32 cellular contexts compared by ENCODE assay signal in the genomic region with DNA sequence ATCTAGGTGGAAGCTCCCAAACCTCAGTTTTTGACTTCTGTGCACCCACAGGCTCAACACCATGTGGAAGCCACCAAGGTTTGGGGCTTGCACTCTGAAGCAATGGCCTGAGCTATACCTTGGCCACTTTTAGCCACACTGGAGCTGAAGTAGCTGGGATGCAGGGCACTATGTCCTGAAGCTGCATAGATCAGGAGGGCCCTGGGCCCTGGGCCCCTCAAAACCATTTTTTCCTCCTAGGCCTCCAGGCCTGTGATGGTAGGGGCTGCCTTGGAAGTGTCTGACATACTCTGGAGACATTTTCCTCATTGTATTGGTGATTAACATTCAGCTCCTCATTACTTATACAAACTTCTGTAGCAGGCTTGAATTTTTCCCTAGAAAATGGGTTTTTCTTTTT.
DNase-seq lines count a peak whose midpoint lies in the region; ATAC-seq, FAIRE-seq and TF ChIP-seq lines count a peak whose summit lies in the region.
"Had no signal": no experiment of that assay in that cellular context is flagged by ENCODE, and none has a peak within 500 bp of the region (broad histone marks: within the 10 kb centered on the region; RNA-seq: fewer than 3 reads in every experiment).

No MANE protein-coding gene starts in this region.

- H3K4me1 ChIP-seq in A549 (no peaks in the 10 kb centered on the region), HEK293 (ENCODE audit: control insufficient read depth, insufficient read depth, low read length) (no peaks in the 10 kb centered on the region), K562 (replicated peaks in 1 of 2; ENCODE audit: control insufficient read depth in 2 of 2, insufficient read depth in 2 of 2, low read length in 2 of 2) (no peaks in the 10 kb centered on the region)
- H3K4me1 ChIP-seq: BE2C, Caco-2 had no signal

- H3K9me3 ChIP-seq in A549 (no peaks in the 10 kb centered on the region; the same call in 2 of the 3 replicates), HEK293 (ENCODE audit: control insufficient read depth, insufficient read depth, low read depth, low read length) (no peaks in the 10 kb centered on the region), K562 (replicated peaks; ENCODE audit: control insufficient read depth, insufficient read depth, low read depth, low read length) (no peaks in the 10 kb centered on the region)
- H3K9me3 ChIP-seq: BE2C had no signal

- ATAC-seq in A549: no peak
- ATAC-seq in K562: no peak
- no peak for ATAC-seq in GM18907 (IDR thresholded peaks at IDR 0.05; ENCODE audit: unreplicated experiment)
- ATAC-seq: CD8-positive, alpha-beta T cell had no signal

- H3K36me3 ChIP-seq in HEK293 (ENCODE audit: control insufficient read depth in 2 of 2, insufficient read depth in 1 of 2, low read length in 2 of 2) (no peaks in the 10 kb centered on the region), K562 (ENCODE audit: control insufficient read depth, insufficient read depth, low read length) (no peaks in the 10 kb centered on the region)
- H3K36me3 ChIP-seq: BE2C had no signal

- TF ChIP-seq POLR2A in A549 (IDR thresholded peaks at IDR 0.05; ENCODE audit: low read length): no peak
- no peak for TF ChIP-seq POLR2A in K562 (conservative IDR thresholded peaks at IDR 0.05)
- no peak for TF ChIP-seq POLR2A in lower leg skin (IDR thresholded peaks at IDR 0.05)

- CTCF ChIA-PET in A549 (lab: Yijun Ruan, JAX): no interaction called here
- CTCF ChIA-PET in HEK293 (lab: Yijun Ruan, JAX): no interaction called here
- CTCF ChIA-PET in K562 (lab: Yijun Ruan, JAX; ENCODE audit: low intra/inter-chr PET ratio): no interaction called here

- no peak overlapping the region for H3K4me3 ChIP-seq in A549
- no peak overlapping the region for H3K4me3 ChIP-seq in HEK293 (ENCODE audit: low read depth, low read length)
- H3K4me3 ChIP-seq in K562: no peak overlapping the region
- no peak overlapping the region for H3K4me3 ChIP-seq in lower leg skin (ENCODE audit: low read depth, poor library complexity, severe bottlenecking)
- H3K4me3 ChIP-seq: BLaER1 had no signal

- TF ChIP-seq RAD21 in A549 (conservative IDR thresholded peaks at IDR 0.05 in 1 of 2, IDR thresholded peaks at IDR 0.05 in 1 of 2) (no peak), K562 (CRISPR knock-in tag; conservative IDR thresholded peaks at IDR 0.05 in 1 of 2, IDR thresholded peaks at IDR 0.05 in 1 of 2) (no peak)

- TF ChIP-seq CTCF in A549 (IDR thresholded peaks at IDR 0.05): no peak
- TF ChIP-seq CTCF in HEK293 (tag by site-specific recombination; IDR thresholded peaks at IDR 0.05): no peak
- no peak for TF ChIP-seq CTCF in K562 (IDR thresholded peaks at IDR 0.05 in 2 of 3, conservative IDR thresholded peaks at IDR 0.05 in 1 of 3; ENCODE audit: insufficient read depth in 2 of 3, low read depth in 1 of 3, low read length in 3 of 3)
- no peak for TF ChIP-seq CTCF in lower leg skin (IDR thresholded peaks at IDR 0.05)

- no peak overlapping the region for H3K4me2 ChIP-seq in A549
- H3K4me2 ChIP-seq in K562 (ENCODE audit: insufficient read depth, low read length): no peak overlapping the region
- H3K4me2 ChIP-seq: BLaER1; BLaER1 treated with 17β-estradiol and CSF1 and Interleukin-3, amounts not matched to agents 10 nM and 100 nM had no signal

- intact Hi-C loops in K562 (cut with micrococcal nuclease): no loop called here
- intact Hi-C loops in lower leg skin (cut with DNase I; ENCODE audit: low total_unique reads): no loop called here

- POLR2A ChIA-PET in A549 (lab: Yijun Ruan, JAX) (no interaction called here), HEK293 (lab: Yijun Ruan, JAX) (no interaction called here), K562 (lab: Yijun Ruan, JAX) (no interaction called here)

- in situ Hi-C loops in K562 (cut with MboI): no loop called here

- no peak overlapping the region for H3K9ac ChIP-seq in K562 (ENCODE audit: insufficient read depth in 1 of 2, low read depth in 2 of 2, low read length in 2 of 2)
- H3K9ac ChIP-seq: BLaER1; BLaER1 treated with 17β-estradiol and CSF1 and Interleukin-3, amounts not matched to agents 10 nM and 100 nM had no signal

- no peaks in the 10 kb centered on the region for H3K27me3 ChIP-seq in K562 (ENCODE audit: control insufficient read depth in 2 of 2, insufficient read depth in 2 of 2, low read length in 2 of 2)
- H3K27me3 ChIP-seq: BE2C, BLaER1 had no signal

- TF ChIP-seq EP300 in A549 (IDR thresholded peaks at IDR 0.05): no peak
- TF ChIP-seq EP300 in K562 (IDR thresholded peaks at IDR 0.05; ENCODE audit: low read length): no peak

- FAIRE-seq in A549 (lab: Jason Lieb, UNC) (no peak), K562 (lab: Jason Lieb, UNC) (no peak)
- FAIRE-seq: A204.1, D721Med had no signal

- H4K20me1 ChIP-seq in K562 (replicated peaks; ENCODE audit: control insufficient read depth, insufficient read depth, low read length): no peaks in the 10 kb centered on the region
- H4K20me1 ChIP-seq: BLaER1; BLaER1 treated with 17β-estradiol and CSF1 and Interleukin-3, amounts not matched to agents 10 nM and 100 nM had no signal

- H3K79me2 ChIP-seq in K562 (ENCODE audit: control insufficient read depth, insufficient read depth, low read length): no peaks in the 10 kb centered on the region

- BruUV-seq in K562 (replicated peaks; lab: Mats Ljungman, UMichigan): no TSS peak

- no peak for DNase-seq in A549 (ENCODE audit: low read depth in 1 of 2, low spot score in 1 of 2)
- no peak for DNase-seq in K562 (ENCODE audit: extremely low read depth in 1 of 4, low spot score in 3 of 4)
- DNase-seq in NCI-H345 treated with DMSO at 0.1 percent for 48 hours (lab: John Stamatoyannopoulos, UW; ENCODE audit: unreplicated experiment): no peak
- no peak for DNase-seq in lower leg skin (ENCODE audit: low spot score in 2 of 2)
- DNase-seq: 8988T; ACHN; AML-193; BE2C; C1 segment of cervical spinal cord; Caco-2; Calu3; CD4-positive, alpha-beta memory T cell; CD4-positive, alpha-beta T cell; CD4-positive, CD25-positive, alpha-beta regulatory T cell; CD8-positive, alpha-beta memory T cell; CD8-positive, alpha-beta T cell; COR-L47; DMS 273 treated with DMSO at 0.1 percent for 48 hours; DMS153; DMS53; DMS79; DMS79 treated with DMSO at 0.1 percent for 48 hours; DND-41; EL had no signal

- H3K27ac ChIP-seq in A549 (no peak overlapping the region), HEK293 (ENCODE audit: extremely low read depth, low read depth, low read length) (no peak overlapping the region), K562 (ENCODE audit: extremely low read depth, low read depth, low read length) (no peak overlapping the region)
- H3K27ac ChIP-seq: 22Rv1; BLaER1; BLaER1 treated with 17β-estradiol and CSF1 and Interleukin-3, amounts not matched to agents 10 nM and 100 nM; C4-2B had no signal

- H3K9me1 ChIP-seq in K562 (ENCODE audit: control insufficient read depth, insufficient read depth, low read length): no peaks in the 10 kb centered on the region

- no peak overlapping the region for H2AFZ ChIP-seq in K562 (ENCODE audit: low read depth, low read length)

TF ChIP-seq in A549, 52 proteins besides CTCF, POLR2A, EP300 and RAD21:
- TF ChIP-seq HOXB13 (CRISPR knock-in tag; IDR thresholded peaks at IDR 0.05; ENCODE audit: low read depth) (no peak), ZFP36 (IDR thresholded peaks at IDR 0.05; ENCODE audit: borderline replicate concordance, partially characterized antibody) (peak; percentile 78), CBX8 (IDR thresholded peaks at IDR 0.05) (no peak)

TF ChIP-seq in HEK293, 187 proteins besides CTCF, POLR2A, EP300 and RAD21 (continues in another document):
- no peak for TF ChIP-seq ZFHX2 (tag by site-specific recombination; conservative IDR thresholded peaks at IDR 0.05)

TF ChIP-seq in K562, 482 proteins besides CTCF, POLR2A, EP300 and RAD21:
- TF ChIP-seq SPI1 (IDR thresholded peaks at IDR 0.05; ENCODE audit: borderline replicate concordance, low read depth, low read length) (no peak), ZFP36 (IDR thresholded peaks at IDR 0.05; ENCODE audit: low read depth, low read length, partially characterized antibody) (peak; percentile 78)
